5 cellular contexts compared by ENCODE assay signal in genomic region chr15:28842226-28842625, GRCh38. TPM values are rescaled to one million over a fixed set of nuclear protein-coding genes. Genes with fewer than 3 reads are reported as not detected.
"Had no signal": no experiment of that assay in that cellular context is flagged by ENCODE, and none has a peak within 500 bp of the region (broad histone marks: within the 10 kb centered on the region; RNA-seq: fewer than 3 reads in every experiment).

No MANE protein-coding gene starts in this region.

RNA-seq across cellular contexts. Expression of gene GOLGA6L7, which starts 6.2 kb away (rescaled TPM):
- total RNA-seq: M059J, PC-3, Peyer's patch, Right ventricle myocardium superior, SJSA1 had no signal
